11 cellular contexts compared by ENCODE assay signal in the genomic region with DNA sequence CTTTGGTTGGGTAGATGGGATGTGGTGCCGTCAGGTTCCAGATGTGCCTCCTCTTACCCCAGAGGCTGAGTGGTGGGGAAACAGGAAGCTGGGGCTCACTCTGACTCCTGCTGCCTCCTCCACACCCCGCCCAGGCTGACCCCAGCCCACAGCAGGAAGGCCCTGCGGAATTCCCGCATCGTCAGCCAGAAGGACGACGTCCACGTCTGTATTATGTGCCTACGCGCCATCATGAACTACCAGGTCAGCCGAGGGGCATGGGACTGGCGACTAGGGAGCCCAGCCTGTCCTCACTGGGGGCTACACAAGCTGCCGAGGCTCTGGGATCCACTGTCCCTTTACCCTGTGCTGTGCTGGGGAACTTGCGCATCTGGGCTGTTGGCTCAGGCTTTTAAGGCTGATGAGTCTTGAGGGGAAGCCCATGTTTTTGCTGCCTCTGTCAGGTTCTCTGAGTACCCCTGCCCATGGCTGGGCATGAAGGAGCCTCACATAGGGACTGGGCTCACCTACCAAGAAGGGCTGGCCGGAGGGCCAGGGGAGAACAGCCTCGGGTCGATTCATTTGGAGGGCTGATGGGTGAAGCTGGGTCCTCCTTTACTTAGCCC. TPM values are rescaled to one million over a fixed set of nuclear protein-coding genes. Genes with fewer than 3 reads are reported as not detected.
A peak's percentile ranks its signal among the peaks of the same experiment; 100 is the strongest.
DNase-seq lines count a peak whose midpoint lies in the region; ATAC-seq and TF ChIP-seq lines count a peak whose summit lies in the region.
"Had no signal": no experiment of that assay in that cellular context is flagged by ENCODE, and none has a peak within 500 bp of the region (broad histone marks: within the 10 kb centered on the region; RNA-seq: fewer than 3 reads in every experiment).

No MANE protein-coding gene starts in this region.

- no peak overlapping the region for H3K27ac ChIP-seq in RWPE2 (ENCODE audit: poor library complexity, severe bottlenecking)

- no peak overlapping the region for H3K4me3 ChIP-seq in RWPE2 (ENCODE audit: severe bottlenecking)

- intact Hi-C loops in activated naive CD4-positive, alpha-beta T cell treated with anti-CD3 and anti-CD28 coated beads for 36 hours (cut with micrococcal nuclease) = no loop called here

- peaks cover 48% of the 10 kb centered on the region for H3K4me1 Mint-ChIP-seq in activated naive CD4-positive, alpha-beta T cell treated with anti-CD3 and anti-CD28 coated beads for 36 hours (ENCODE audit: low read depth)
- peaks cover 48 to 61% of the 10 kb centered on the region in 2 donors for H3K4me1 Mint-ChIP-seq in immature natural killer cell
- peaks cover 74% of the 10 kb centered on the region for H3K4me1 Mint-ChIP-seq in stimulated activated memory B cell treated with anti-CD40 and anti-IgM and Interleukin-4, amounts not matched to agents 10 μg/mL and 1 μg/mL and 100 μg/mL, for 72 hours

- peak overlapping the region; percentile 89 for H3K27ac Mint-ChIP-seq in activated naive CD4-positive, alpha-beta T cell treated with anti-CD3 and anti-CD28 coated beads for 36 hours
- H3K27ac Mint-ChIP-seq in immature natural killer cell = peak overlapping the region; percentile 77 to 99 (median 88)
- peak overlapping the region; percentile 97 for H3K27ac Mint-ChIP-seq in stimulated activated memory B cell treated with anti-CD40 and anti-IgM and Interleukin-4, amounts not matched to agents 10 μg/mL and 1 μg/mL and 100 μg/mL, for 72 hours

- H3K4me1 ChIP-seq in RWPE2 (ENCODE audit: insufficient read depth, poor library complexity, severe bottlenecking) = no peaks in the 10 kb centered on the region

- CTCF ChIA-PET in activated naive CD4-positive, alpha-beta T cell treated with anti-CD3 and anti-CD28 coated beads for 36 hours (lab: Charles Lee) = interaction anchor here (0.5 to 11.9 kb wide), 20 partner anchors 12 to 149 kb away, joined by 3 to 412 read pairs (median 4); a partner anchor contains a TSS

- no peaks in the 10 kb centered on the region for H3K27me3 ChIP-seq in RWPE2 (ENCODE audit: insufficient read depth, poor library complexity, severe bottlenecking)

- DNase-seq in activated naive CD4-positive, alpha-beta T cell treated with anti-CD3 and anti-CD28 coated beads for 36 hours = no peak
- DNase-seq in activated naive CD4-positive, alpha-beta T cell treated with Interleukin-2 at 50 U/mL for 16 hours = no peak
- no peak for DNase-seq in RWPE2 (ENCODE audit: low spot score)
- DNase-seq in immature natural killer cell = no peak
- no peak for DNase-seq in RPMI8226
- DNase-seq: NCI-H2107 had no signal

- no peak overlapping the region for H3K4me3 Mint-ChIP-seq in activated naive CD4-positive, alpha-beta T cell treated with anti-CD3 and anti-CD28 coated beads for 36 hours
- no peak overlapping the region for H3K4me3 Mint-ChIP-seq in immature natural killer cell
- no peak overlapping the region for H3K4me3 Mint-ChIP-seq in stimulated activated memory B cell treated with anti-CD40 and anti-IgM and Interleukin-4, amounts not matched to agents 10 μg/mL and 1 μg/mL and 100 μg/mL, for 72 hours
- H3K4me3 Mint-ChIP-seq: activated CD8-positive, alpha-beta memory T cell treated with anti-CD3 and anti-CD28 coated beads, Interleukin-2, amount 10 ng/mL, durations not matched to agents 7 days and 5 days had no signal

- peaks cover 54% of the 10 kb centered on the region for H3K36me3 Mint-ChIP-seq in activated naive CD4-positive, alpha-beta T cell treated with anti-CD3 and anti-CD28 coated beads for 36 hours (ENCODE audit: low read depth)
- peaks cover 17 to 42% (median 30%) of the 10 kb centered on the region in 3 donors for H3K36me3 Mint-ChIP-seq in immature natural killer cell
- peaks cover 71% of the 10 kb centered on the region for H3K36me3 Mint-ChIP-seq in stimulated activated memory B cell treated with anti-CD40 and anti-IgM and Interleukin-4, amounts not matched to agents 10 μg/mL and 1 μg/mL and 100 μg/mL, for 72 hours

- no peaks in the 10 kb centered on the region for H3K9me3 Mint-ChIP-seq in activated naive CD4-positive, alpha-beta T cell treated with anti-CD3 and anti-CD28 coated beads for 36 hours
- H3K9me3 Mint-ChIP-seq in immature natural killer cell = peaks cover 0 to 1% (median 0%) of the 10 kb centered on the region in 6 donors
- no peaks in the 10 kb centered on the region for H3K9me3 Mint-ChIP-seq in stimulated activated memory B cell treated with anti-CD40 and anti-IgM and Interleukin-4, amounts not matched to agents 10 μg/mL and 1 μg/mL and 100 μg/mL, for 72 hours

- no peaks in the 10 kb centered on the region for H3K27me3 Mint-ChIP-seq in activated naive CD4-positive, alpha-beta T cell treated with anti-CD3 and anti-CD28 coated beads for 36 hours (ENCODE audit: low read depth)
- peaks cover 2 to 18% (median 8%) of the 10 kb centered on the region in 3 donors for H3K27me3 Mint-ChIP-seq in immature natural killer cell (ENCODE audit: low read depth in 3 of 3)
- no peaks in the 10 kb centered on the region for H3K27me3 Mint-ChIP-seq in stimulated activated memory B cell treated with anti-CD40 and anti-IgM and Interleukin-4, amounts not matched to agents 10 μg/mL and 1 μg/mL and 100 μg/mL, for 72 hours
- H3K27me3 Mint-ChIP-seq: activated CD8-positive, alpha-beta memory T cell treated with anti-CD3 and anti-CD28 coated beads, Interleukin-2, amount 10 ng/mL, durations not matched to agents 7 days and 5 days had no signal

- no peaks in the 10 kb centered on the region; the same call in 1 of the 2 replicates for H3K36me3 ChIP-seq in RWPE2 (ENCODE audit: low read depth)

- H3K9me3 ChIP-seq in RWPE2 (ENCODE audit: severe bottlenecking) = no peaks in the 10 kb centered on the region

- TF ChIP-seq CTCF in RWPE2 (IDR thresholded peaks at IDR 0.05; ENCODE audit: poor library complexity, severe bottlenecking) = peak; percentile 47

- no peak for ATAC-seq in RWPE2 (ENCODE audit: low read depth)
- ATAC-seq in stimulated activated memory B cell treated with anti-CD40 and anti-IgM and Interleukin-4, amounts not matched to agents 10 μg/mL and 1 μg/mL and 100 μg/mL, for 72 hours = no peak
- no peak for ATAC-seq in GM19324 (IDR thresholded peaks at IDR 0.05; ENCODE audit: low FRiP score, unreplicated experiment)
- ATAC-seq in GM21825 (IDR thresholded peaks at IDR 0.05; ENCODE audit: unreplicated experiment) = no peak

RNA-seq across cellular contexts. Expression of a gene that starts 14.4 kb away (rescaled TPM):
- 100 to 1,000 TPM; 228 to 242 TPM for total RNA-seq in activated naive CD4-positive, alpha-beta T cell treated with anti-CD3 and anti-CD28 coated beads for 36 hours
- 10 to 100 TPM; 17.6 to 66.7 (median 25.3) TPM for polyA plus RNA-seq in immature natural killer cell

RNA-seq across cellular contexts. Expression of a gene that starts 25.8 kb away (rescaled TPM):
- under 1 TPM in 1 of 2 experiments, not detected in 1; 0.12 TPM for total RNA-seq in activated naive CD4-positive, alpha-beta T cell treated with anti-CD3 and anti-CD28 coated beads for 36 hours
- under 1 TPM in 1 of 3 donors, not detected in 2; 0.16 TPM for polyA plus RNA-seq in immature natural killer cell
- total RNA-seq: kidney epithelial cell had no signal
